8 cellular contexts compared by ENCODE assay signal in genomic region chr1:243421784-243422183, GRCh38.
A peak's percentile ranks its signal among the peaks of the same experiment; 100 is the strongest.
DNase-seq lines count a peak whose midpoint lies in the region; ATAC-seq and TF ChIP-seq lines count a peak whose summit lies in the region.

No MANE protein-coding gene starts in this region.

- H3K36me3 Mint-ChIP-seq in WTC11: no peaks in the 10 kb centered on the region

- H3K27me3 Mint-ChIP-seq in WTC11 (ENCODE audit: low read depth): no peaks in the 10 kb centered on the region

- peak overlapping the region; percentile 20 to 70 (median 56) for H3K4me3 ChIP-seq in dorsolateral prefrontal cortex
- peak overlapping the region; percentile 12 to 13 for H3K4me3 ChIP-seq in uterus

- H3K27ac Mint-ChIP-seq in WTC11: no peak overlapping the region

- H3K4me3 Mint-ChIP-seq in WTC11: no peak overlapping the region

- no peaks in the 10 kb centered on the region for H3K9me3 ChIP-seq in ES-I3 (ENCODE audit: control insufficient read depth, insufficient read depth, low read length)
- H3K9me3 ChIP-seq in uterus: no peaks in the 10 kb centered on the region

- intact Hi-C loops in dorsolateral prefrontal cortex (cut with DNase I): loop anchor here in 1 of 2 donors (5.0 kb wide), 1 partner anchor 51 kb away; no protein-coding TSS in a partner anchor
- intact Hi-C loops in uterus (cut with DNase I; ENCODE audit: low total_unique reads): no loop called here

- no peak for TF ChIP-seq POLR2A in uterus (IDR thresholded peaks at IDR 0.05)

- H3K36me3 ChIP-seq in ES-I3 (ENCODE audit: insufficient read depth, low read length) (no peaks in the 10 kb centered on the region), uterus (no peaks in the 10 kb centered on the region)

- no peak for TF ChIP-seq CTCF in WTC11 (IDR thresholded peaks at IDR 0.05)
- no peak for TF ChIP-seq CTCF in dorsolateral prefrontal cortex (IDR thresholded peaks at IDR 0.05 in 54 of 56, conservative IDR thresholded peaks at IDR 0.05 in 2 of 56; ENCODE audit: low read depth in 1 of 56, partially characterized antibody in 56 of 56)
- TF ChIP-seq CTCF in omental fat pad (IDR thresholded peaks at IDR 0.05): no peak
- TF ChIP-seq CTCF in uterus (IDR thresholded peaks at IDR 0.05): no peak

- H3K27me3 ChIP-seq in dorsolateral prefrontal cortex: no peaks in the 10 kb centered on the region
- H3K27me3 ChIP-seq in uterus: no peaks in the 10 kb centered on the region

- peak overlapping the region; percentile 4; the same call in 1 of the 2 replicates for H3K9ac ChIP-seq in ES-I3 (ENCODE audit: low read depth, low read length)

- ATAC-seq in WTC11: peak; percentile 94
- peak; percentile 90 for ATAC-seq in omental fat pad (ENCODE audit: low FRiP score)
- ATAC-seq in HG02973 (IDR thresholded peaks at IDR 0.05; ENCODE audit: unreplicated experiment): no peak

- CTCF ChIA-PET in WTC11 (lab: Charles Lee): interaction anchor here (0.6 to 0.9 kb wide), 3 partner anchors 12 to 1618 kb away, joined by 3 to 4 read pairs (median 3); no protein-coding TSS in a partner anchor

- H3K4me1 ChIP-seq in ES-I3 (ENCODE audit: insufficient read depth, low read length) (peaks cover 11% of the 10 kb centered on the region; the same call in 1 of the 2 replicates), uterus (no peaks in the 10 kb centered on the region)

- no peaks in the 10 kb centered on the region for H3K9me3 Mint-ChIP-seq in WTC11

- POLR2A ChIA-PET in WTC11 (lab: Charles Lee): no interaction called here

- peaks cover 25% of the 10 kb centered on the region for H3K4me1 Mint-ChIP-seq in WTC11

- peak; percentile 94 for DNase-seq in H4 (ENCODE audit: low spot score)
- DNase-seq in NCI-H1105 (lab: John Stamatoyannopoulos, UW): peak; percentile 27
- DNase-seq in WTC11 (ENCODE audit: low spot score): no peak
- peak in 7 of 10 donors; percentile 33 to 74 (median 55) for DNase-seq in dorsolateral prefrontal cortex
- DNase-seq in omental fat pad (ENCODE audit: low spot score): no peak
- peak; percentile 22 to 29 for DNase-seq in uterus

- H3K27ac ChIP-seq in dorsolateral prefrontal cortex (peak overlapping the region in 56 of 59 donors; percentile 3 to 90 (median 74)), uterus (peak overlapping the region; percentile 25 to 65)

TF ChIP-seq in WTC11, 78 proteins besides CTCF, POLR2A, EP300 and RAD21:
- TF ChIP-seq NFE2L1 (CRISPR knock-in tag; IDR thresholded peaks at IDR 0.05): 0 out of 2 replicates have a peak, but pooled peaks have one; percentile 30
- TF ChIP-seq, protein P1, sequence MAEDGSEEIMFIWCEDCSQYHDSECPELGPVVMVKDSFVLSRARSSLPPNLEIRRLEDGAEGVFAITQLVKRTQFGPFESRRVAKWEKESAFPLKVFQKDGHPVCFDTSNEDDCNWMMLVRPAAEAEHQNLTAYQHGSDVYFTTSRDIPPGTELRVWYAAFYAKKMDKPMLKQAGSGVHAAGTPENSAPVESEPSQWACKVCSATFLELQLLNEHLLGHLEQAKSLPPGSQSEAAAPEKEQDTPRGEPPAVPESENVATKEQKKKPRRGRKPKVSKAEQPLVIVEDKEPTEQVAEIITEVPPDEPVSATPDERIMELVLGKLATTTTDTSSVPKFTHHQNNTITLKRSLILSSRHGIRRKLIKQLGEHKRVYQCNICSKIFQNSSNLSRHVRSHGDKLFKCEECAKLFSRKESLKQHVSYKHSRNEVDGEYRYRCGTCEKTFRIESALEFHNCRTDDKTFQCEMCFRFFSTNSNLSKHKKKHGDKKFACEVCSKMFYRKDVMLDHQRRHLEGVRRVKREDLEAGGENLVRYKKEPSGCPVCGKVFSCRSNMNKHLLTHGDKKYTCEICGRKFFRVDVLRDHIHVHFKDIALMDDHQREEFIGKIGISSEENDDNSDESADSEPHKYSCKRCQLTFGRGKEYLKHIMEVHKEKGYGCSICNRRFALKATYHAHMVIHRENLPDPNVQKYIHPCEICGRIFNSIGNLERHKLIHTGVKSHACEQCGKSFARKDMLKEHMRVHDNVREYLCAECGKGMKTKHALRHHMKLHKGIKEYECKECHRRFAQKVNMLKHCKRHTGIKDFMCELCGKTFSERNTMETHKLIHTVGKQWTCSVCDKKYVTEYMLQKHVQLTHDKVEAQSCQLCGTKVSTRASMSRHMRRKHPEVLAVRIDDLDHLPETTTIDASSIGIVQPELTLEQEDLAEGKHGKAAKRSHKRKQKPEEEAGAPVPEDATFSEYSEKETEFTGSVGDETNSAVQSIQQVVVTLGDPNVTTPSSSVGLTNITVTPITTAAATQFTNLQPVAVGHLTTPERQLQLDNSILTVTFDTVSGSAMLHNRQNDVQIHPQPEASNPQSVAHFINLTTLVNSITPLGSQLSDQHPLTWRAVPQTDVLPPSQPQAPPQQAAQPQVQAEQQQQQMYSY (CRISPR knock-in tag; IDR thresholded peaks at IDR 0.05): peak; percentile 93
- no peak for TF ChIP-seq SP1 (CRISPR knock-in tag; conservative IDR thresholded peaks at IDR 0.05)

Comparison
In these comparisons a context has a peak if more than half of its experiments do, and no peak if none do; other contexts are left out.
1. DNase-seq: peak in H4 (single experiment), NCI-H1105 (single experiment), dorsolateral prefrontal cortex (7 of 10) and uterus (2 of 2); none in WTC11 (single experiment) and omental fat pad (single experiment).